ENCODE assay signal across 8 cellular contexts in genomic region chr2:176291768-176292393, GRCh38. TPM values are rescaled to one million over a fixed set of nuclear protein-coding genes. Genes with fewer than 3 reads are reported as not detected.
DNase-seq lines count a peak whose midpoint lies in the region; ATAC-seq and TF ChIP-seq lines count a peak whose summit lies in the region.

No MANE protein-coding gene starts in this region.

- TF ChIP-seq CTCF in GM10248 (IDR thresholded peaks at IDR 0.05; ENCODE audit: control extremely low read depth, extremely low read depth, low read depth, missing control alignments): no peak
- TF ChIP-seq CTCF in activated CD8-positive, alpha-beta T cell treated with anti-CD3 and anti-CD28 coated beads for 36 hours (IDR thresholded peaks at IDR 0.05): no peak

- H3K36me3 Mint-ChIP-seq in activated CD8-positive, alpha-beta T cell treated with anti-CD3 and anti-CD28 coated beads for 36 hours (ENCODE audit: low read depth): peaks cover 11% of the 10 kb centered on the region

- H3K27me3 Mint-ChIP-seq in activated CD8-positive, alpha-beta T cell treated with anti-CD3 and anti-CD28 coated beads for 36 hours: no peaks in the 10 kb centered on the region

- intact Hi-C loops in activated CD8-positive, alpha-beta T cell treated with anti-CD3 and anti-CD28 coated beads for 36 hours (cut with micrococcal nuclease): no loop called here

- peak; percentile 81 for ATAC-seq in GM19328 (IDR thresholded peaks at IDR 0.05; ENCODE audit: unreplicated experiment)
- ATAC-seq in HG02981 (IDR thresholded peaks at IDR 0.05; ENCODE audit: unreplicated experiment): peak; percentile 83
- peak; percentile 90 for ATAC-seq in activated CD8-positive, alpha-beta T cell treated with anti-CD3 and anti-CD28 coated beads for 36 hours

- peak overlapping the region; percentile 70 for H3K27ac Mint-ChIP-seq in activated CD8-positive, alpha-beta T cell treated with anti-CD3 and anti-CD28 coated beads for 36 hours

- CTCF ChIA-PET in GM10248 (lab: Yijun Ruan, JAX): interaction anchor here (2.7 kb wide), 1 partner anchor 9 kb away, joined by 10 read pairs; no protein-coding TSS in a partner anchor
- CTCF ChIA-PET in activated CD8-positive, alpha-beta T cell treated with anti-CD3 and anti-CD28 coated beads for 36 hours (lab: Charles Lee): interaction anchor here (1.3 kb wide), 1 partner anchor 152 kb away, joined by 4 read pairs; no protein-coding TSS in a partner anchor

- H3K4me3 Mint-ChIP-seq in activated CD8-positive, alpha-beta T cell treated with anti-CD3 and anti-CD28 coated beads for 36 hours: no peak overlapping the region

- DNase-seq in GM10248 (ENCODE audit: extremely low spot score) (peak; percentile 12), anterior cingulate cortex (lab: John Stamatoyannopoulos, UW) (no peak), NCI-H748 (lab: John Stamatoyannopoulos, UW; ENCODE audit: unreplicated experiment) (no peak), NCI-H446 treated with DMSO at 0.1 percent for 48 hours (lab: John Stamatoyannopoulos, UW) (no peak)
- DNase-seq in activated CD8-positive, alpha-beta T cell treated with anti-CD3 and anti-CD28 coated beads for 36 hours: no peak
- DNase-seq in activated effector memory CD4-positive, alpha-beta T cell treated with Interleukin-2 at 50 U/mL for 16 hours: no peak

- POLR2A ChIA-PET in GM10248 (lab: Yijun Ruan, JAX): no interaction called here
- POLR2A ChIA-PET in activated CD8-positive, alpha-beta T cell treated with anti-CD3 and anti-CD28 coated beads for 36 hours (lab: Charles Lee): interaction anchor here (0.7 kb wide), 1 partner anchor 570 kb away, joined by 3 read pairs; no protein-coding TSS in a partner anchor

- peaks cover 42% of the 10 kb centered on the region for H3K4me1 Mint-ChIP-seq in activated CD8-positive, alpha-beta T cell treated with anti-CD3 and anti-CD28 coated beads for 36 hours (ENCODE audit: low read depth)

- peaks cover 3% of the 10 kb centered on the region for H3K9me3 Mint-ChIP-seq in activated CD8-positive, alpha-beta T cell treated with anti-CD3 and anti-CD28 coated beads for 36 hours

RNA-seq across cellular contexts. Expression of gene MTX2, which starts 22.6 kb away (rescaled TPM):
- 10 to 100 TPM; 27.3 to 30.1 TPM for total RNA-seq in activated CD8-positive, alpha-beta T cell treated with anti-CD3 and anti-CD28 coated beads for 36 hours
